18 cellular contexts compared by ENCODE assay signal in the genomic region with DNA sequence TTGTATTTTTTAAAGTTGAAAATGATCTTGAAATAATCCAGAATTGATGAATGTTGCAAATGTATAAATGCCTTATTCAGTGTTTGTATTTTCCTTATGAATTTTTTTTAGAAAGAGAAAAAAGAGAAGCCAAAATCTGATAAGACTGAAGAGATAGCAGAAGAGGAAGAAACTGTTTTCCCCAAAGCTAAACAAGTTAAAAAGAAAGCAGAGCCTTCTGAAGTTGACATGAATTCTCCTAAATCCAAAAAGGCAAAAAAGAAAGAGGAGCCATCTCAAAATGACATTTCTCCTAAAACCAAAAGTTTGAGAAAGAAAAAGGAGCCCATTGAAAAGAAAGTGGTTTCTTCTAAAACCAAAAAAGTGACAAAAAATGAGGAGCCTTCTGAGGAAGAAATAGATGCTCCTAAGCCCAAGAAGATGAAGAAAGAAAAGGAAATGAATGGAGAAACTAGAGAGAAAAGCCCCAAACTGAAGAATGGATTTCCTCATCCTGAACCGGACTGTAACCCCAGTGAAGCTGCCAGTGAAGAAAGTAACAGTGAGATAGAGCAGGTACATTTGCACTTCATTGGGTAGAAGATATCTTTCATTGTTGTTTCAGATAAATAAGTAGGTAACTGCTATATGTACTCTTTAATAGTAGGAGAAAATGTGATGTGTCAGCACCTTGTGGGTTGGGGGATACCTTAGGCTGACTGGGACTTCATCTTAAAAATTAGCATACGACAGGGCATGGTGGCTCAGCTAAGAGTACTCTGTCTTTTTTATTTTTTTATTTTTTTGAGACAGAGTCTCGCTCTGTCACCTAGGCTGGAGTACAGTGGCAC. TPM values are rescaled to one million over a fixed set of nuclear protein-coding genes. Genes with fewer than 3 reads are reported as not detected.
DNase-seq lines count a peak whose midpoint lies in the region; ATAC-seq and TF ChIP-seq lines count a peak whose summit lies in the region.
"Had no signal": no experiment of that assay in that cellular context is flagged by ENCODE, and none has a peak within 500 bp of the region (broad histone marks: within the 10 kb centered on the region; RNA-seq: fewer than 3 reads in every experiment).

No MANE protein-coding gene starts in this region.

- no peaks in the 10 kb centered on the region for H3K9me3 Mint-ChIP-seq in T-helper 1 cell treated with Interleukin-12 subunit alpha and Interleukin-12 subunit beta and Interleukin-4 antibody, amounts not matched to agents 30 μg/mL and 1 μg/mL, for 36 hours
- no peaks in the 10 kb centered on the region for H3K9me3 Mint-ChIP-seq in activated CD8-positive, alpha-beta T cell treated with anti-CD3 and anti-CD28 coated beads, Interleukin-2, amount 10 ng/mL, durations not matched to agents 7 days and 5 days (ENCODE audit: insufficient read depth)
- H3K9me3 Mint-ChIP-seq in natural killer cell = no peaks in the 10 kb centered on the region

- no peaks in the 10 kb centered on the region for H3K27me3 Mint-ChIP-seq in T-helper 1 cell treated with Interleukin-12 subunit alpha and Interleukin-12 subunit beta and Interleukin-4 antibody, amounts not matched to agents 30 μg/mL and 1 μg/mL, for 36 hours (ENCODE audit: low read depth)
- H3K27me3 Mint-ChIP-seq in activated CD8-positive, alpha-beta T cell treated with anti-CD3 and anti-CD28 coated beads, Interleukin-2, amount 10 ng/mL, durations not matched to agents 7 days and 5 days (ENCODE audit: low read depth) = no peaks in the 10 kb centered on the region
- no peaks in the 10 kb centered on the region for H3K27me3 Mint-ChIP-seq in natural killer cell (ENCODE audit: low read depth in 2 of 2)

- CTCF ChIA-PET in activated CD8-positive, alpha-beta T cell treated with anti-CD3 and anti-CD28 coated beads, Interleukin-2, amount 10 ng/mL, durations not matched to agents 7 days and 5 days (lab: Charles Lee) = interaction anchor here (0.8 to 2.2 kb wide), 3 partner anchors 9 to 19 kb away, joined by 3 to 11 read pairs (median 4); no protein-coding TSS in a partner anchor

- H3K4me3 ChIP-seq in HL-60 (replicated peaks; ENCODE audit: insufficient read depth, low read length) = no peak overlapping the region
- H3K4me3 ChIP-seq: left lung, SJCRH30, suprapubic skin had no signal

- peaks cover 31% of the 10 kb centered on the region for H3K4me1 Mint-ChIP-seq in T-helper 1 cell treated with Interleukin-12 subunit alpha and Interleukin-12 subunit beta and Interleukin-4 antibody, amounts not matched to agents 30 μg/mL and 1 μg/mL, for 36 hours (ENCODE audit: low read depth)
- peaks cover 40% of the 10 kb centered on the region for H3K4me1 Mint-ChIP-seq in activated CD8-positive, alpha-beta T cell treated with anti-CD3 and anti-CD28 coated beads, Interleukin-2, amount 10 ng/mL, durations not matched to agents 7 days and 5 days (ENCODE audit: low read depth)
- peaks cover 31 to 38% of the 10 kb centered on the region in 2 donors for H3K4me1 Mint-ChIP-seq in natural killer cell

- no peak for DNase-seq in T-helper 1 cell
- DNase-seq in HL-60 (ENCODE audit: low read depth in 1 of 2, low spot score in 1 of 2) = no peak
- peak; percentile 5 for DNase-seq in activated CD8-positive, alpha-beta T cell treated with anti-CD3 and anti-CD28 coated beads, Interleukin-2, amount 10 ng/mL, durations not matched to agents 7 days and 5 days
- no peak for DNase-seq in natural killer cell
- DNase-seq in amygdala (lab: John Stamatoyannopoulos, UW) = no peak
- DNase-seq in middle frontal gyrus (ENCODE audit: extremely low spot score, low spot score) = no peak
- DNase-seq: 8988T; activated CD4-positive, CD25-positive, alpha-beta regulatory T cell; activated gamma-delta T cell treated with Interleukin-2 at 50 U/mL for 16 hours; COR-L47; erythroblast; left lung; NCI-H1694 treated with DMSO at 0.1 percent for 48 hours; NCI-H774; SJCRH30 had no signal

- intact Hi-C loops in natural killer cell (cut with micrococcal nuclease) = loop anchor here (5.0 kb wide), 1 partner anchor 447 kb away; no protein-coding TSS in a partner anchor

- TF ChIP-seq CTCF in HL-60 (IDR thresholded peaks at IDR 0.05; ENCODE audit: insufficient read depth, low read length) (no peak), natural killer cell (IDR thresholded peaks at IDR 0.05) (no peak)

- POLR2A ChIA-PET in activated CD8-positive, alpha-beta T cell treated with anti-CD3 and anti-CD28 coated beads, Interleukin-2, amount 10 ng/mL, durations not matched to agents 7 days and 5 days (lab: Charles Lee) = interaction anchor here (1.1 kb wide), 1 partner anchor 29 kb away, joined by 3 read pairs; no protein-coding TSS in a partner anchor

- H3K27ac ChIP-seq in HL-60 (replicated peaks) = peak overlapping the region; percentile 33
- H3K27ac ChIP-seq: SJCRH30, suprapubic skin had no signal

- peaks cover 33% of the 10 kb centered on the region for H3K36me3 Mint-ChIP-seq in T-helper 1 cell treated with Interleukin-12 subunit alpha and Interleukin-12 subunit beta and Interleukin-4 antibody, amounts not matched to agents 30 μg/mL and 1 μg/mL, for 36 hours (ENCODE audit: low read depth)
- H3K36me3 Mint-ChIP-seq in activated CD8-positive, alpha-beta T cell treated with anti-CD3 and anti-CD28 coated beads, Interleukin-2, amount 10 ng/mL, durations not matched to agents 7 days and 5 days (ENCODE audit: low read depth) = peaks cover 58% of the 10 kb centered on the region
- peaks cover 19% of the 10 kb centered on the region for H3K36me3 Mint-ChIP-seq in natural killer cell

- no peaks in the 10 kb centered on the region for H3K27me3 ChIP-seq in HL-60 (ENCODE audit: insufficient read depth, poor library complexity, severe bottlenecking)
- H3K27me3 ChIP-seq: left lung, SJCRH30, suprapubic skin had no signal

- ATAC-seq in activated CD8-positive, alpha-beta T cell treated with anti-CD3 and anti-CD28 coated beads, Interleukin-2, amount 10 ng/mL, durations not matched to agents 7 days and 5 days = no peak
- ATAC-seq in natural killer cell = no peak
- no peak for ATAC-seq in GM18858 (IDR thresholded peaks at IDR 0.05; ENCODE audit: unreplicated experiment)
- ATAC-seq: left lung had no signal

- H3K27ac Mint-ChIP-seq in T-helper 1 cell treated with Interleukin-12 subunit alpha and Interleukin-12 subunit beta and Interleukin-4 antibody, amounts not matched to agents 30 μg/mL and 1 μg/mL, for 36 hours = peak overlapping the region; percentile 26
- H3K27ac Mint-ChIP-seq in activated CD8-positive, alpha-beta T cell treated with anti-CD3 and anti-CD28 coated beads, Interleukin-2, amount 10 ng/mL, durations not matched to agents 7 days and 5 days = peak overlapping the region; percentile 68
- peak overlapping the region; percentile 65 to 85 for H3K27ac Mint-ChIP-seq in natural killer cell

- H3K4me3 Mint-ChIP-seq in T-helper 1 cell treated with Interleukin-12 subunit alpha and Interleukin-12 subunit beta and Interleukin-4 antibody, amounts not matched to agents 30 μg/mL and 1 μg/mL, for 36 hours = peak overlapping the region; percentile 14
- H3K4me3 Mint-ChIP-seq in activated CD8-positive, alpha-beta T cell treated with anti-CD3 and anti-CD28 coated beads, Interleukin-2, amount 10 ng/mL, durations not matched to agents 7 days and 5 days = peak overlapping the region; percentile 1
- H3K4me3 Mint-ChIP-seq in natural killer cell = peak overlapping the region; percentile 7

RNA-seq across cellular contexts. Expression of gene DDX21, which starts 3.9 kb away (rescaled TPM):
- 10 to 100 TPM; 94.7 to 94.9 TPM for total RNA-seq in activated CD8-positive, alpha-beta T cell treated with anti-CD3 and anti-CD28 coated beads, Interleukin-2, amount 10 ng/mL, durations not matched to agents 7 days and 5 days
- 10 to 100 TPM; 59.0 to 62.1 (median 59.8) TPM for total RNA-seq in natural killer cell

RNA-seq across cellular contexts. Expression of gene KIFBP, which starts 28.7 kb away (rescaled TPM):
- 10 to 100 TPM; 13.7 to 16.5 TPM for total RNA-seq in activated CD8-positive, alpha-beta T cell treated with anti-CD3 and anti-CD28 coated beads, Interleukin-2, amount 10 ng/mL, durations not matched to agents 7 days and 5 days
- total RNA-seq in natural killer cell = 1 to 10 TPM; 3.5 to 4.4 (median 4.0) TPM

RNA-seq across cellular contexts. Expression of gene DDX50, which starts 58.8 kb away (rescaled TPM):
- total RNA-seq in activated CD8-positive, alpha-beta T cell treated with anti-CD3 and anti-CD28 coated beads, Interleukin-2, amount 10 ng/mL, durations not matched to agents 7 days and 5 days = 10 to 100 TPM; 46.9 to 50.7 TPM
- 10 to 100 TPM; 28.3 to 33.1 (median 31.9) TPM for total RNA-seq in natural killer cell
